In genomic region chr6:63418741-63419140, GRCh38 we compare ENCODE assay signal across 1 cellular context.
TF ChIP-seq lines count a peak whose summit lies in the region.

No MANE protein-coding gene starts in this region.

TF ChIP-seq in HepG2, 621 proteins besides CTCF, POLR2A, EP300 and RAD21 (continued from another document and continues in another):
- TF ChIP-seq ZNF318 (CRISPR knock-in tag; IDR thresholded peaks at IDR 0.05) (no peak), KLF16 (CRISPR knock-in tag; IDR thresholded peaks at IDR 0.05) (peak in 1 of 2 experiments; percentile 23; a peak in 1 of 4 replicates), PAXIP1 (CRISPR knock-in tag; conservative IDR thresholded peaks at IDR 0.05) (peak; percentile 69), KDM5B (CRISPR knock-in tag; IDR thresholded peaks at IDR 0.05; ENCODE audit: borderline replicate concordance) (no peak), ZMYM3 (CRISPR knock-in tag; IDR thresholded peaks at IDR 0.05) (peak; percentile 56; the same call in 1 of the 2 replicates), SOX6 (IDR thresholded peaks at IDR 0.05) (no peak), SOX6 (CRISPR knock-in tag; IDR thresholded peaks at IDR 0.05) (peak; percentile 72), ZBTB33 (CRISPR knock-in tag; IDR thresholded peaks at IDR 0.05) (0 out of 2 replicates have a peak, but pooled peaks have one; percentile 28), KDM6A (CRISPR knock-in tag; IDR thresholded peaks at IDR 0.05; ENCODE audit: low read depth) (no peak), NR2F6 (IDR thresholded peaks at IDR 0.05) (no peak), NR2F6 (CRISPR knock-in tag; IDR thresholded peaks at IDR 0.05) (peak; percentile 33; the same call in 1 of the 2 replicates), RBM22 (optimal IDR thresholded peaks at IDR 0.05; ENCODE audit: low read length) (no peak), HNRNPL (IDR thresholded peaks at IDR 0.05; ENCODE audit: low read depth, low read length) (0 out of 2 replicates have a peak, but pooled peaks have one; percentile 52), ZNF577 (CRISPR knock-in tag; IDR thresholded peaks at IDR 0.05; ENCODE audit: borderline replicate concordance, low read depth) (no peak), SALL2 (CRISPR knock-in tag; IDR thresholded peaks at IDR 0.05) (no peak), HNF1B (CRISPR knock-in tag; IDR thresholded peaks at IDR 0.05) (0 out of 2 replicates have a peak, but pooled peaks have one; percentile 15), ATF6 (CRISPR knock-in tag; conservative IDR thresholded peaks at IDR 0.05) (no peak), ARID3A (IDR thresholded peaks at IDR 0.05; ENCODE audit: low read depth, low read length) (no peak), FOXP1 (IDR thresholded peaks at IDR 0.05) (no peak), FOXP1 (CRISPR knock-in tag; IDR thresholded peaks at IDR 0.05) (0 out of 2 replicates have a peak, but pooled peaks have one; percentile 9), ATAD3A (CRISPR knock-in tag; IDR thresholded peaks at IDR 0.05) (no peak), ZNF414 (CRISPR knock-in tag; IDR thresholded peaks at IDR 0.05) (no peak), ZSCAN12 (CRISPR knock-in tag; IDR thresholded peaks at IDR 0.05) (no peak), CHD2 (IDR thresholded peaks at IDR 0.05; ENCODE audit: low read depth, low read length) (peak; percentile 53; the same call in 1 of the 2 replicates), ZNF547 (CRISPR knock-in tag; IDR thresholded peaks at IDR 0.05) (no peak), RXRB (CRISPR knock-in tag; IDR thresholded peaks at IDR 0.05; ENCODE audit: borderline replicate concordance) (peak; percentile 31; the same call in 1 of the 2 replicates), POLR2AphosphoS5 (IDR thresholded peaks at IDR 0.05; ENCODE audit: low read depth, low read length) (no peak), ZNF281 (CRISPR knock-in tag; IDR thresholded peaks at IDR 0.05; ENCODE audit: borderline replicate concordance) (peak; percentile 95), NKX3-1 (CRISPR knock-in tag; IDR thresholded peaks at IDR 0.05) (no peak), IRF2 (CRISPR knock-in tag; IDR thresholded peaks at IDR 0.05) (peak; percentile 35; the same call in 1 of the 2 replicates), RAD51 (IDR thresholded peaks at IDR 0.05; ENCODE audit: borderline replicate concordance) (no peak), ZEB1 (IDR thresholded peaks at IDR 0.05; ENCODE audit: insufficient replicate concordance, low read depth) (no peak), TARDBP (CRISPR knock-in tag; IDR thresholded peaks at IDR 0.05) (peak; percentile 64), TCF7L2 (IDR thresholded peaks at IDR 0.05; ENCODE audit: low read depth, low read length) (no peak), MAFK (conservative IDR thresholded peaks at IDR 0.05 in 1 of 2, IDR thresholded peaks at IDR 0.05 in 1 of 2; ENCODE audit: low read length in 2 of 2) (no peak), ZSCAN9 (CRISPR knock-in tag; IDR thresholded peaks at IDR 0.05; ENCODE audit: borderline replicate concordance) (no peak), ZBTB42 (CRISPR knock-in tag; IDR thresholded peaks at IDR 0.05) (no peak)
